Comparison of ENCODE assay signal across 19 cellular contexts in genomic region chr9:93112864-93113389, GRCh38. TPM values are rescaled to one million over a fixed set of nuclear protein-coding genes. Genes with fewer than 3 reads are reported as not detected.
A peak's percentile ranks its signal among the peaks of the same experiment; 100 is the strongest.
DNase-seq lines count a peak whose midpoint lies in the region; ATAC-seq and TF ChIP-seq lines count a peak whose summit lies in the region.
"Had no signal": no experiment of that assay in that cellular context is flagged by ENCODE, and none has a peak within 500 bp of the region (broad histone marks: within the 10 kb centered on the region; RNA-seq: fewer than 3 reads in every experiment).

No MANE protein-coding gene starts in this region.

- H3K27ac ChIP-seq in right atrium auricular region, result no peak overlapping the region
- no peak overlapping the region for H3K27ac ChIP-seq in upper lobe of right lung
- H3K27ac ChIP-seq in substantia nigra (ENCODE audit: low read depth, low read length, poor library complexity, severe bottlenecking), result no peak overlapping the region

- H3K36me3 ChIP-seq in right atrium auricular region, result peaks cover 33% of the 10 kb centered on the region
- H3K36me3 ChIP-seq in mucosa of descending colon (ENCODE audit: low read depth), result no peaks in the 10 kb centered on the region
- peaks cover 29% of the 10 kb centered on the region for H3K36me3 ChIP-seq in upper lobe of right lung

- H3K27me3 Mint-ChIP-seq in dendritic cell treated with granulocyte-macrophage colony-stimulating factor and Interleukin-4, amounts not matched to agents 40 ng/mL and 50 ng/mL, for 4 days, result no peaks in the 10 kb centered on the region
- H3K27me3 Mint-ChIP-seq: naive B cell, progenitor cell of endocrine pancreas had no signal

- TF ChIP-seq CTCF in right atrium auricular region (IDR thresholded peaks at IDR 0.05) (no peak), mucosa of descending colon (IDR thresholded peaks at IDR 0.05) (no peak), upper lobe of right lung (IDR thresholded peaks at IDR 0.05) (no peak)

- H3K9me3 ChIP-seq in right atrium auricular region, result no peaks in the 10 kb centered on the region
- H3K9me3 ChIP-seq in mucosa of descending colon, result no peaks in the 10 kb centered on the region
- H3K9me3 ChIP-seq in upper lobe of right lung, result no peaks in the 10 kb centered on the region

- H3K27me3 ChIP-seq in right atrium auricular region (no peaks in the 10 kb centered on the region), upper lobe of right lung (no peaks in the 10 kb centered on the region)

- DNase-seq in Right ventricle myocardium inferior (ENCODE audit: missing footprints) (peak; percentile 57), right atrium auricular region (ENCODE audit: low spot score) (no peak), mucosa of descending colon (peak in 2 of 3 donors; percentile 24 to 48), upper lobe of right lung (peak; percentile 53), substantia nigra (lab: John Stamatoyannopoulos, UW) (no peak), NOMO-1 (lab: John Stamatoyannopoulos, UW; ENCODE audit: unreplicated experiment in 2 of 2) (no peak)
- DNase-seq: ACHN; activated gamma-delta T cell; anterior cingulate cortex; MM.1S; naive B cell; NCI-H187 treated with DMSO at 0.1 percent for 48 hours; SIG-M5; stimulated activated CD4-positive, alpha-beta T cell treated with anti-CD3 and anti-CD28 coated beads, Interleukin-12 subunit alpha, Interleukin-12 subunit beta, amount 100 ng/mL, for 4 hours had no signal

- H3K4me1 Mint-ChIP-seq in dendritic cell treated with granulocyte-macrophage colony-stimulating factor and Interleukin-4, amounts not matched to agents 40 ng/mL and 50 ng/mL, for 4 days (ENCODE audit: low read depth), result peaks cover 89% of the 10 kb centered on the region

- intact Hi-C loops in Right ventricle myocardium inferior (cut with DNase I) (no loop called here), mucosa of descending colon (cut with DNase I, micrococcal nuclease) (no loop called here), upper lobe of right lung (cut with DNase I) (no loop called here)
- intact Hi-C loops in dendritic cell treated with granulocyte-macrophage colony-stimulating factor and Interleukin-4, amounts not matched to agents 40 ng/mL and 50 ng/mL, for 4 days (cut with micrococcal nuclease), result no loop called here

- H3K4me3 ChIP-seq in right atrium auricular region, result no peak overlapping the region
- no peak overlapping the region for H3K4me3 ChIP-seq in mucosa of descending colon
- no peak overlapping the region for H3K4me3 ChIP-seq in upper lobe of right lung

- ATAC-seq in Right ventricle myocardium inferior (no peak), mucosa of descending colon (no peak), upper lobe of right lung (no peak), GM21381 (IDR thresholded peaks at IDR 0.05; ENCODE audit: unreplicated experiment) (no peak)
- ATAC-seq: WTC11 had no signal

- H3K4me1 ChIP-seq in right atrium auricular region (peaks cover 0 to 20% of the 10 kb centered on the region in 2 donors), mucosa of descending colon (ENCODE audit: low read depth) (no peaks in the 10 kb centered on the region), upper lobe of right lung (peaks cover 11% of the 10 kb centered on the region)

- H3K27ac Mint-ChIP-seq in dendritic cell treated with granulocyte-macrophage colony-stimulating factor and Interleukin-4, amounts not matched to agents 40 ng/mL and 50 ng/mL, for 4 days, result peak overlapping the region; percentile 90
- H3K27ac Mint-ChIP-seq: naive B cell; progenitor cell of endocrine pancreas; T-helper 1 cell treated with Interleukin-12 subunit alpha and Interleukin-12 subunit beta and Interleukin-4 antibody, amounts not matched to agents 30 μg/mL and 1 μg/mL, for 36 hours; WTC11 had no signal

- no peaks in the 10 kb centered on the region for H3K9me3 Mint-ChIP-seq in dendritic cell treated with granulocyte-macrophage colony-stimulating factor and Interleukin-4, amounts not matched to agents 40 ng/mL and 50 ng/mL, for 4 days
- H3K9me3 Mint-ChIP-seq: naive B cell; T-helper 1 cell treated with Interleukin-12 subunit alpha and Interleukin-12 subunit beta and Interleukin-4 antibody, amounts not matched to agents 30 μg/mL and 1 μg/mL, for 36 hours; WTC11 had no signal

- H3K4me3 Mint-ChIP-seq in dendritic cell treated with granulocyte-macrophage colony-stimulating factor and Interleukin-4, amounts not matched to agents 40 ng/mL and 50 ng/mL, for 4 days, result no peak overlapping the region
- H3K4me3 Mint-ChIP-seq: T-helper 1 cell treated with Interleukin-12 subunit alpha and Interleukin-12 subunit beta and Interleukin-4 antibody, amounts not matched to agents 30 μg/mL and 1 μg/mL, for 36 hours; WTC11 had no signal

- H3K36me3 Mint-ChIP-seq in dendritic cell treated with granulocyte-macrophage colony-stimulating factor and Interleukin-4, amounts not matched to agents 40 ng/mL and 50 ng/mL, for 4 days (ENCODE audit: low read depth), result peaks cover 65% of the 10 kb centered on the region
- H3K36me3 Mint-ChIP-seq: WTC11 had no signal

RNA-seq across cellular contexts. Expression of gene CARD19, which starts 16.9 kb away (rescaled TPM):
- 27.1 TPM for total RNA-seq in Right ventricle myocardium inferior
- total RNA-seq in right atrium auricular region, result 10 to 100 TPM; 21.2 to 46.8 TPM
- total RNA-seq in mucosa of descending colon, result 10 to 100 TPM; 39.1 to 47.8 (median 44.2) TPM
- total RNA-seq in upper lobe of right lung, result 31.8 TPM

RNA-seq across cellular contexts. Expression of gene NINJ1, which starts 21.1 kb away (rescaled TPM):
- 55.5 TPM for total RNA-seq in Right ventricle myocardium inferior
- total RNA-seq in right atrium auricular region, result 10 to 100 TPM; 65.5 to 89.4 TPM
- 10 to 100 TPM; 19.5 to 68.9 (median 23.2) TPM for total RNA-seq in mucosa of descending colon
- 53.2 TPM for total RNA-seq in upper lobe of right lung

RNA-seq across cellular contexts. Expression of gene SUSD3, which starts 54.4 kb away (rescaled TPM):
- total RNA-seq in Right ventricle myocardium inferior (1.7 TPM), right atrium auricular region (10 to 100 TPM in 1 of 2 donors, 1 to 10 TPM in 1; 1.6 to 11.8 TPM), mucosa of descending colon (1 to 10 TPM; 1.2 to 2.5 (median 1.8) TPM), upper lobe of right lung (4.8 TPM)

Comparison
In these comparisons a context has a peak if more than half of its experiments do, and no peak if none do; other contexts are left out.
1. DNase-seq: peak in Right ventricle myocardium inferior (single experiment), mucosa of descending colon (2 of 3) and upper lobe of right lung (single experiment); none in right atrium auricular region (single experiment), substantia nigra (0 of 49) and NOMO-1 (0 of 2).